Comparison of ENCODE assay signal across 1 cellular context in genomic region chr19:47112166-47112663, GRCh38.
TF ChIP-seq lines count a peak whose summit lies in the region.

No MANE protein-coding gene starts in this region.

TF ChIP-seq in HepG2, 621 proteins besides CTCF, POLR2A, EP300 and RAD21 (continued from another document and continues in another):
- TF ChIP-seq HES4 (CRISPR knock-in tag; IDR thresholded peaks at IDR 0.05; ENCODE audit: borderline replicate concordance) (0 out of 2 replicates have a peak, but pooled peaks have one; percentile 10), MAX (IDR thresholded peaks at IDR 0.05) (peak; percentile 80), SRSF4 (IDR thresholded peaks at IDR 0.05; ENCODE audit: low read depth, low read length, poor library complexity, severe bottlenecking) (no peak), TSC22D2 (CRISPR knock-in tag; IDR thresholded peaks at IDR 0.05; ENCODE audit: borderline replicate concordance) (no peak), PAF1 (CRISPR knock-in tag; IDR thresholded peaks at IDR 0.05) (no peak), RBAK (CRISPR knock-in tag; IDR thresholded peaks at IDR 0.05) (0 out of 2 replicates have a peak, but pooled peaks have one; percentile 27), SP5 (CRISPR knock-in tag; IDR thresholded peaks at IDR 0.05; ENCODE audit: borderline replicate concordance, low read depth) (0 out of 2 replicates have a peak, but pooled peaks have one; percentile 40), SP4 (CRISPR knock-in tag; IDR thresholded peaks at IDR 0.05) (no peak), ZC3H13 (CRISPR knock-in tag; IDR thresholded peaks at IDR 0.05) (peak; percentile 71; the same call in 1 of the 2 replicates), ZNF343 (CRISPR knock-in tag; IDR thresholded peaks at IDR 0.05) (no peak), ZNF639 (CRISPR knock-in tag; conservative IDR thresholded peaks at IDR 0.05) (peak; percentile 84; the same call in 1 of the 2 replicates), ZNF75D (CRISPR knock-in tag; IDR thresholded peaks at IDR 0.05; ENCODE audit: borderline replicate concordance) (0 out of 2 replicates have a peak, but pooled peaks have one; percentile 8), KLF13 (CRISPR knock-in tag; IDR thresholded peaks at IDR 0.05) (no peak), ZNF460 (CRISPR knock-in tag; IDR thresholded peaks at IDR 0.05; ENCODE audit: borderline replicate concordance) (no peak), GABPA (IDR thresholded peaks at IDR 0.05; ENCODE audit: low read depth, low read length) (no peak), GABPA (CRISPR knock-in tag; IDR thresholded peaks at IDR 0.05; ENCODE audit: low read depth) (peak; percentile 32; the same call in 1 of the 2 replicates), NCOA1 (CRISPR knock-in tag; IDR thresholded peaks at IDR 0.05) (no peak), MIER2 (CRISPR knock-in tag; IDR thresholded peaks at IDR 0.05) (no peak), RAD51 (IDR thresholded peaks at IDR 0.05; ENCODE audit: borderline replicate concordance) (no peak), BRD4 (CRISPR knock-in tag; IDR thresholded peaks at IDR 0.05) (peak; percentile 82; the same call in 1 of the 2 replicates), SPEN (CRISPR knock-in tag; IDR thresholded peaks at IDR 0.05; ENCODE audit: low read depth) (no peak), ZNF768 (CRISPR knock-in tag; IDR thresholded peaks at IDR 0.05) (0 out of 2 replicates have a peak, but pooled peaks have one; percentile 17), RORA (CRISPR knock-in tag; IDR thresholded peaks at IDR 0.05) (no peak), GLMP (CRISPR knock-in tag; IDR thresholded peaks at IDR 0.05; ENCODE audit: borderline replicate concordance) (no peak; the same call in 1 of the 2 replicates), HNRNPK (IDR thresholded peaks at IDR 0.05; ENCODE audit: low read depth, low read length, poor library complexity, severe bottlenecking) (peak; percentile 75), TEAD2 (CRISPR knock-in tag; IDR thresholded peaks at IDR 0.05) (no peak), REST (IDR thresholded peaks at IDR 0.05; ENCODE audit: borderline replicate concordance in 1 of 2, low read depth in 1 of 2, low read length in 2 of 2) (peak in 1 of 2 experiments; percentile 27; a peak in 1 of 4 replicates), ZNF446 (CRISPR knock-in tag; IDR thresholded peaks at IDR 0.05) (no peak), MATR3 (CRISPR knock-in tag; IDR thresholded peaks at IDR 0.05) (no peak), KDM5B (CRISPR knock-in tag; IDR thresholded peaks at IDR 0.05; ENCODE audit: borderline replicate concordance) (peak; percentile 12; the same call in 1 of the 2 replicates), ZNF589 (CRISPR knock-in tag; conservative IDR thresholded peaks at IDR 0.05) (0 out of 2 replicates have a peak, but pooled peaks have one; percentile 32), ZNF362 (CRISPR knock-in tag; IDR thresholded peaks at IDR 0.05; ENCODE audit: borderline replicate concordance) (no peak), TFE3 (CRISPR knock-in tag; IDR thresholded peaks at IDR 0.05) (no peak), ZNF747 (CRISPR knock-in tag; IDR thresholded peaks at IDR 0.05; ENCODE audit: borderline replicate concordance) (peak; percentile 56; the same call in 1 of the 2 replicates), TBX2 (CRISPR knock-in tag; IDR thresholded peaks at IDR 0.05; ENCODE audit: borderline replicate concordance) (peak; percentile 25; the same call in 1 of the 2 replicates), RFX1 (IDR thresholded peaks at IDR 0.05) (no peak), E2F5 (CRISPR knock-in tag; conservative IDR thresholded peaks at IDR 0.05) (0 out of 2 replicates have a peak, but pooled peaks have one; percentile 13), NCOR1 (IDR thresholded peaks at IDR 0.05; ENCODE audit: borderline replicate concordance, low read length) (no peak), ZNF282 (IDR thresholded peaks at IDR 0.05; ENCODE audit: partially characterized antibody) (no peak), HOXA3 (CRISPR knock-in tag; IDR thresholded peaks at IDR 0.05) (peak; percentile 44; the same call in 1 of the 2 replicates), AGO2 (optimal IDR thresholded peaks at IDR 0.05; ENCODE audit: low read depth, low read length) (peak; percentile 13), FOXA3 (CRISPR knock-in tag; IDR thresholded peaks at IDR 0.05) (peak; percentile 21; the same call in 1 of the 2 replicates)
- TF ChIP-seq, protein P1, sequence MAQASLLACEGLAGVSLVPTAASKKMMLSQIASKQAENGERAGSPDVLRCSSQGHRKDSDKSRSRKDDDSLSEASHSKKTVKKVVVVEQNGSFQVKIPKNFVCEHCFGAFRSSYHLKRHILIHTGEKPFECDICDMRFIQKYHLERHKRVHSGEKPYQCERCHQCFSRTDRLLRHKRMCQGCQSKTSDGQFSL (CRISPR knock-in tag; IDR thresholded peaks at IDR 0.05): peak; percentile 98
- TF ChIP-seq, protein P2, sequence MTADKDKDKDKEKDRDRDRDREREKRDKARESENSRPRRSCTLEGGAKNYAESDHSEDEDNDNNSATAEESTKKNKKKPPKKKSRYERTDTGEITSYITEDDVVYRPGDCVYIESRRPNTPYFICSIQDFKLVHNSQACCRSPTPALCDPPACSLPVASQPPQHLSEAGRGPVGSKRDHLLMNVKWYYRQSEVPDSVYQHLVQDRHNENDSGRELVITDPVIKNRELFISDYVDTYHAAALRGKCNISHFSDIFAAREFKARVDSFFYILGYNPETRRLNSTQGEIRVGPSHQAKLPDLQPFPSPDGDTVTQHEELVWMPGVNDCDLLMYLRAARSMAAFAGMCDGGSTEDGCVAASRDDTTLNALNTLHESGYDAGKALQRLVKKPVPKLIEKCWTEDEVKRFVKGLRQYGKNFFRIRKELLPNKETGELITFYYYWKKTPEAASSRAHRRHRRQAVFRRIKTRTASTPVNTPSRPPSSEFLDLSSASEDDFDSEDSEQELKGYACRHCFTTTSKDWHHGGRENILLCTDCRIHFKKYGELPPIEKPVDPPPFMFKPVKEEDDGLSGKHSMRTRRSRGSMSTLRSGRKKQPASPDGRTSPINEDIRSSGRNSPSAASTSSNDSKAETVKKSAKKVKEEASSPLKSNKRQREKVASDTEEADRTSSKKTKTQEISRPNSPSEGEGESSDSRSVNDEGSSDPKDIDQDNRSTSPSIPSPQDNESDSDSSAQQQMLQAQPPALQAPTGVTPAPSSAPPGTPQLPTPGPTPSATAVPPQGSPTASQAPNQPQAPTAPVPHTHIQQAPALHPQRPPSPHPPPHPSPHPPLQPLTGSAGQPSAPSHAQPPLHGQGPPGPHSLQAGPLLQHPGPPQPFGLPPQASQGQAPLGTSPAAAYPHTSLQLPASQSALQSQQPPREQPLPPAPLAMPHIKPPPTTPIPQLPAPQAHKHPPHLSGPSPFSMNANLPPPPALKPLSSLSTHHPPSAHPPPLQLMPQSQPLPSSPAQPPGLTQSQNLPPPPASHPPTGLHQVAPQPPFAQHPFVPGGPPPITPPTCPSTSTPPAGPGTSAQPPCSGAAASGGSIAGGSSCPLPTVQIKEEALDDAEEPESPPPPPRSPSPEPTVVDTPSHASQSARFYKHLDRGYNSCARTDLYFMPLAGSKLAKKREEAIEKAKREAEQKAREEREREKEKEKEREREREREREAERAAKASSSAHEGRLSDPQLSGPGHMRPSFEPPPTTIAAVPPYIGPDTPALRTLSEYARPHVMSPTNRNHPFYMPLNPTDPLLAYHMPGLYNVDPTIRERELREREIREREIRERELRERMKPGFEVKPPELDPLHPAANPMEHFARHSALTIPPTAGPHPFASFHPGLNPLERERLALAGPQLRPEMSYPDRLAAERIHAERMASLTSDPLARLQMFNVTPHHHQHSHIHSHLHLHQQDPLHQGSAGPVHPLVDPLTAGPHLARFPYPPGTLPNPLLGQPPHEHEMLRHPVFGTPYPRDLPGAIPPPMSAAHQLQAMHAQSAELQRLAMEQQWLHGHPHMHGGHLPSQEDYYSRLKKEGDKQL (CRISPR knock-in tag; IDR thresholded peaks at IDR 0.05; ENCODE audit: low read depth): peak; percentile 20; the same call in 1 of the 2 replicates
- TF ChIP-seq, protein P3, sequence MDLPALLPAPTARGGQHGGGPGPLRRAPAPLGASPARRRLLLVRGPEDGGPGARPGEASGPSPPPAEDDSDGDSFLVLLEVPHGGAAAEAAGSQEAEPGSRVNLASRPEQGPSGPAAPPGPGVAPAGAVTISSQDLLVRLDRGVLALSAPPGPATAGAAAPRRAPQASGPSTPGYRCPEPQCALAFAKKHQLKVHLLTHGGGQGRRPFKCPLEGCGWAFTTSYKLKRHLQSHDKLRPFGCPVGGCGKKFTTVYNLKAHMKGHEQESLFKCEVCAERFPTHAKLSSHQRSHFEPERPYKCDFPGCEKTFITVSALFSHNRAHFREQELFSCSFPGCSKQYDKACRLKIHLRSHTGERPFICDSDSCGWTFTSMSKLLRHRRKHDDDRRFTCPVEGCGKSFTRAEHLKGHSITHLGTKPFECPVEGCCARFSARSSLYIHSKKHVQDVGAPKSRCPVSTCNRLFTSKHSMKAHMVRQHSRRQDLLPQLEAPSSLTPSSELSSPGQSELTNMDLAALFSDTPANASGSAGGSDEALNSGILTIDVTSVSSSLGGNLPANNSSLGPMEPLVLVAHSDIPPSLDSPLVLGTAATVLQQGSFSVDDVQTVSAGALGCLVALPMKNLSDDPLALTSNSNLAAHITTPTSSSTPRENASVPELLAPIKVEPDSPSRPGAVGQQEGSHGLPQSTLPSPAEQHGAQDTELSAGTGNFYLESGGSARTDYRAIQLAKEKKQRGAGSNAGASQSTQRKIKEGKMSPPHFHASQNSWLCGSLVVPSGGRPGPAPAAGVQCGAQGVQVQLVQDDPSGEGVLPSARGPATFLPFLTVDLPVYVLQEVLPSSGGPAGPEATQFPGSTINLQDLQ (CRISPR knock-in tag; IDR thresholded peaks at IDR 0.05): 0 out of 2 replicates have a peak, but pooled peaks have one; percentile 27
